Comparison of ENCODE assay signal across 8 cellular contexts in the genomic region with DNA sequence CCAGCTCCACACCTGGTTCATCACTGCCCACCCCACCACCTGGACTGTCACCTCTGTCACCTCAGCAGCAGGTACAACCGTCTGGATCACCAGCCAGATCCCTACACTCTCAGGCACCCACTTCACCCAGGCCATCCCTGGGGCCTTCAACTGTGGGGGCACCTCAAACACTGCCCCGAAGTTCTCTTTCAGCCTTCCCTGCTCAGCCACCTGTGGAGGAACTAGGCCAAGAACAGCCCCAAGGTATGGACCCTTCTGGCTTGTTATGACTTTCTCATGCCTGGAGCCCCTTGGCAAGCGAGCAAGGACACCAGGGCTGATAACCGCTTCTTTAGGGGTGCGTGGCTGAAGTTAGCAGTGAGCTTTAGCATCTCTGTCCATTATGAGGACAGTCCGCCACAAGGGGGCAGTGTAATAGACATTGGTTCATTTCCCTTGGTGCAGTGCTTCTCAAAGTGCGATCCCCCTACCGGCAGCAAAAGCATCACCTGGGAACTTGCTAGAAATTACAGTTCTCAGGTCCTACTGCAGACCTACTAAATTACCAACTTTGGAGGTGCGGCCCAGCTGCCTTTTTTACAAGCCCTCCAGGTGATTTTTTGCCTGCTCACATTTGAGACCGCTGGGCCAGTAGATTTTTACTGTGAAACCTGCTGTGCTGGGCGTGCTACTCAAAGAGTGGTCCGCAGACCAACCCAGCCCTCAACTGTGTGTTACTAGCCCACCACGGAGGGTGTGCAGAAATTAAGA. TPM values are rescaled to one million over a fixed set of nuclear protein-coding genes. Genes with fewer than 3 reads are reported as not detected.
DNase-seq lines count a peak whose midpoint lies in the region; ATAC-seq and TF ChIP-seq lines count a peak whose summit lies in the region.

No MANE protein-coding gene starts in this region.

- TF ChIP-seq CTCF in AG04449 (IDR thresholded peaks at IDR 0.05; ENCODE audit: insufficient read depth, low read length, missing control alignments): peak; percentile 92
- peak; percentile 98 for TF ChIP-seq CTCF in endothelial cell (IDR thresholded peaks at IDR 0.05; ENCODE audit: unreplicated experiment)

- H3K4me3 ChIP-seq in AG04449 (ENCODE audit: low read depth, low read length): no peak overlapping the region

- no peak overlapping the region for H3K4me3 Mint-ChIP-seq in endothelial cell (ENCODE audit: unreplicated experiment)

- CTCF ChIA-PET in AG04449 (lab: Yijun Ruan, JAX): interaction anchor here (0.6 to 25.2 kb wide), 37 partner anchors 9 to 457 kb away, joined by 3 to 405 read pairs (median 5); partner anchors contain the start of genes BNIP5 and ETV7

- H3K36me3 Mint-ChIP-seq in endothelial cell (ENCODE audit: low read depth, unreplicated experiment): no peaks in the 10 kb centered on the region

- no peaks in the 10 kb centered on the region for H3K4me1 Mint-ChIP-seq in endothelial cell (ENCODE audit: unreplicated experiment)

- ATAC-seq in GM18873 (IDR thresholded peaks at IDR 0.05; ENCODE audit: low FRiP score, unreplicated experiment): peak; percentile 49

- no peaks in the 10 kb centered on the region for H3K27me3 Mint-ChIP-seq in endothelial cell (ENCODE audit: unreplicated experiment)

- H3K27ac Mint-ChIP-seq in endothelial cell (ENCODE audit: unreplicated experiment): no peak overlapping the region

- H3K9me3 Mint-ChIP-seq in endothelial cell (ENCODE audit: unreplicated experiment): no peaks in the 10 kb centered on the region

- DNase-seq in AG04449 (ENCODE audit: low read depth, low spot score): peak; percentile 36
- peak; percentile 64 for DNase-seq in HuH-7 (ENCODE audit: low spot score)
- DNase-seq in NOMO-1 treated with dmso at 0.1 percent for 144 hours (lab: John Stamatoyannopoulos, UW; ENCODE audit: unreplicated experiment): peak; percentile 33
- peak; percentile 97 for DNase-seq in activated CD8-positive, alpha-beta memory T cell treated with anti-CD3 and anti-CD28 coated beads for 24 hours
- peak; percentile 94 for DNase-seq in endothelial cell (ENCODE audit: low spot score)
- peak; percentile 40 for DNase-seq in middle frontal gyrus (ENCODE audit: extremely low spot score, low spot score)
- peak; percentile 84 for DNase-seq in stimulated activated CD8-positive, alpha-beta memory T cell treated with anti-CD3 and anti-CD28 coated beads, Interleukin-4, amount 100 ng/mL, for 24 hours (ENCODE audit: low read depth)

- POLR2A ChIA-PET in AG04449 (lab: Yijun Ruan, JAX): no interaction called here

RNA-seq across cellular contexts. Expression of gene PNPLA1, which starts 32.5 kb away (rescaled TPM):
- not detected for total RNA-seq in endothelial cell (ENCODE audit: unreplicated experiment)

RNA-seq across cellular contexts. Expression of gene BNIP5, which starts 34.3 kb away (rescaled TPM):
- not detected for total RNA-seq in endothelial cell (ENCODE audit: unreplicated experiment)

Comparison
In these comparisons a context has a peak if more than half of its experiments do, and no peak if none do; other contexts are left out.
1. DNase-seq: peak in every context shown above with its lines; median percentile 97 in activated CD8-positive, alpha-beta memory T cell treated with anti-CD3 and anti-CD28 coated beads for 24 hours; 94 in endothelial cell; 84 in stimulated activated CD8-positive, alpha-beta memory T cell treated with anti-CD3 and anti-CD28 coated beads, Interleukin-4, amount 100 ng/mL, for 24 hours; 64 in HuH-7; 40 in middle frontal gyrus; 36 in AG04449; 33 in NOMO-1 treated with dmso at 0.1 percent for 144 hours.